In genomic region chr2:11465485-11466306, GRCh38 we compare ENCODE assay signal across 8 cellular contexts. TPM values are rescaled to one million over a fixed set of nuclear protein-coding genes. Genes with fewer than 3 reads are reported as not detected.
DNase-seq lines count a peak whose midpoint lies in the region; ATAC-seq, FAIRE-seq and TF ChIP-seq lines count a peak whose summit lies in the region.

Gene E2F6, minus strand, starts transcription at chr2:11466161. Its CDS starts 282 bp downstream, at chr2:11465879.

- CTCF ChIA-PET in WTC11 (lab: Charles Lee), result interaction anchor here (0.6 to 2.6 kb wide), 12 partner anchors 8 to 1995 kb away, joined by 3 to 13 read pairs (median 4); a partner anchor contains a TSS

- H4K20me1 ChIP-seq in smooth muscle cell (ENCODE audit: low read depth), result peaks cover 47% of the 10 kb centered on the region

- no peak for FAIRE-seq in bronchial epithelial cell (lab: Jason Lieb, UNC)

- H3K36me3 ChIP-seq in ACC112 (ENCODE audit: insufficient read depth, low read length), result peaks cover 6% of the 10 kb centered on the region; the same call in 1 of the 2 replicates
- peaks cover 2% of the 10 kb centered on the region for H3K36me3 ChIP-seq in bronchial epithelial cell (ENCODE audit: control insufficient read depth, insufficient read depth, low read length)
- no peaks in the 10 kb centered on the region for H3K36me3 ChIP-seq in smooth muscle cell (ENCODE audit: low read depth)

- H3K36me3 Mint-ChIP-seq in WTC11, result peaks cover 18% of the 10 kb centered on the region

- H3K27ac Mint-ChIP-seq in WTC11, result no peak within 1 kb of the TSS

- peak within 1 kb of the TSS; percentile 66 for H3K4me3 Mint-ChIP-seq in WTC11

- peak within 1 kb of the TSS; percentile 85 for H3K9ac ChIP-seq in smooth muscle cell (ENCODE audit: low read depth)

- H3K9me3 ChIP-seq in smooth muscle cell (replicated peaks; ENCODE audit: low read depth), result no peaks in the 10 kb centered on the region

- peaks cover 9% of the 10 kb centered on the region for H3K9me3 Mint-ChIP-seq in WTC11

- H3K27me3 ChIP-seq in ACC112 (ENCODE audit: insufficient read depth, low read length) (no peaks in the 10 kb centered on the region), bronchial epithelial cell (ENCODE audit: control insufficient read depth, insufficient read depth, low read length) (no peaks in the 10 kb centered on the region), smooth muscle cell (ENCODE audit: low read depth) (no peaks in the 10 kb centered on the region)

- H3K4me3 ChIP-seq in ACC112 (ENCODE audit: low read depth, low read length) (peak within 1 kb of the TSS; percentile 78), bronchial epithelial cell (ENCODE audit: low read depth, low read length) (peak within 1 kb of the TSS; percentile 77), smooth muscle cell (peak within 1 kb of the TSS; percentile 70)

- peaks cover 55% of the 10 kb centered on the region for H3K79me2 ChIP-seq in ACC112 (ENCODE audit: control insufficient read depth, insufficient read depth, low read length, unreplicated experiment)
- H3K79me2 ChIP-seq in smooth muscle cell (ENCODE audit: low read depth), result peaks cover 49% of the 10 kb centered on the region

- peaks cover 23% of the 10 kb centered on the region for H3K27me3 Mint-ChIP-seq in WTC11 (ENCODE audit: low read depth)

- TF ChIP-seq CTCF in WTC11 (IDR thresholded peaks at IDR 0.05), result no peak
- no peak for TF ChIP-seq CTCF in bronchial epithelial cell (IDR thresholded peaks at IDR 0.05; ENCODE audit: insufficient read depth, low read length, severe bottlenecking)
- no peak for TF ChIP-seq CTCF in smooth muscle cell (IDR thresholded peaks at IDR 0.05; ENCODE audit: borderline replicate concordance, insufficient read depth, poor library complexity, severe bottlenecking)

- peaks cover 29% of the 10 kb centered on the region for H3K4me1 ChIP-seq in ACC112 (ENCODE audit: control insufficient read depth, insufficient read depth, low read length, unreplicated experiment)
- peaks cover 5% of the 10 kb centered on the region for H3K4me1 ChIP-seq in smooth muscle cell (ENCODE audit: low read depth)

- H3K4me1 Mint-ChIP-seq in WTC11, result peaks cover 20% of the 10 kb centered on the region

- ATAC-seq in GM18873 (IDR thresholded peaks at IDR 0.05; ENCODE audit: low FRiP score, unreplicated experiment) (peak; percentile 49), HG03175 (IDR thresholded peaks at IDR 0.05; ENCODE audit: unreplicated experiment) (peak; percentile 71), WTC11 (peak; percentile 90)

- H2AFZ ChIP-seq in ACC112 (ENCODE audit: low read length, unreplicated experiment) (peak within 1 kb of the TSS; percentile 76), smooth muscle cell (ENCODE audit: low read depth) (peak within 1 kb of the TSS; percentile 95)

- peak; percentile 98 for DNase-seq in NCI-H345 (lab: John Stamatoyannopoulos, UW)
- DNase-seq in WTC11 (ENCODE audit: low spot score), result peak; percentile 93
- peak; percentile 62 for DNase-seq in bronchial epithelial cell (ENCODE audit: low read depth)
- DNase-seq in iPS-NIHi7 (ENCODE audit: extremely low spot score), result peak; percentile 97
- peak; percentile 86 for DNase-seq in smooth muscle cell (lab: John Stamatoyannopoulos, UW; ENCODE audit: unreplicated experiment)

- H3K27ac ChIP-seq in ACC112 (ENCODE audit: low read depth, low read length) (peak within 1 kb of the TSS; percentile 79), smooth muscle cell (ENCODE audit: low read depth) (peak within 1 kb of the TSS; percentile 96)

- peak within 1 kb of the TSS; percentile 100 for H3K4me2 ChIP-seq in smooth muscle cell

- 4% methylated on average over 41 of the region's 86 CpGs for WGBS in smooth muscle cell (ENCODE audit: low lambda C conversion rate)

- POLR2A ChIA-PET in WTC11 (lab: Charles Lee), result no interaction called here

- no peaks in the 10 kb centered on the region for H3F3A ChIP-seq in smooth muscle cell (ENCODE audit: low read depth)

TF ChIP-seq in WTC11, 78 proteins besides CTCF, POLR2A, EP300 and RAD21 (continues in another document):
- TF ChIP-seq SMAD4 (CRISPR knock-in tag; IDR thresholded peaks at IDR 0.05) (peak; percentile 85), FOXP1 (CRISPR knock-in tag; IDR thresholded peaks at IDR 0.05; ENCODE audit: borderline replicate concordance) (peak; percentile 100), FOXK1 (CRISPR knock-in tag; IDR thresholded peaks at IDR 0.05) (peak; percentile 89), PREB (CRISPR knock-in tag; IDR thresholded peaks at IDR 0.05; ENCODE audit: borderline replicate concordance) (peak; percentile 89), GRHL2 (CRISPR knock-in tag; IDR thresholded peaks at IDR 0.05; ENCODE audit: insufficient replicate concordance, severe bottlenecking) (no peak), ATF6 (CRISPR knock-in tag; IDR thresholded peaks at IDR 0.05) (peak; percentile 79), ZNF317 (CRISPR knock-in tag; IDR thresholded peaks at IDR 0.05; ENCODE audit: borderline replicate concordance, low read depth) (peak; percentile 71), CREB1 (CRISPR knock-in tag; IDR thresholded peaks at IDR 0.05) (peak; percentile 94), GABPB1 (CRISPR knock-in tag; IDR thresholded peaks at IDR 0.05) (peak; percentile 64), ZNF263 (CRISPR knock-in tag; IDR thresholded peaks at IDR 0.05; ENCODE audit: low read depth) (peak; percentile 76; the same call in 1 of the 2 replicates), ZNF232 (CRISPR knock-in tag; IDR thresholded peaks at IDR 0.05) (peak; percentile 98), USF2 (CRISPR knock-in tag; IDR thresholded peaks at IDR 0.05) (peak; percentile 81), AR (CRISPR knock-in tag; IDR thresholded peaks at IDR 0.05) (no peak), ELF4 (CRISPR knock-in tag; IDR thresholded peaks at IDR 0.05; ENCODE audit: low read depth) (peak; percentile 94; the same call in 1 of the 2 replicates), ZNF219 (CRISPR knock-in tag; IDR thresholded peaks at IDR 0.05; ENCODE audit: borderline replicate concordance) (peak; percentile 94; the same call in 1 of the 2 replicates), EMX1 (CRISPR knock-in tag; IDR thresholded peaks at IDR 0.05) (no peak)

RNA-seq across cellular contexts. Expression of gene E2F6, which starts in this region (rescaled TPM):
- 14.2 to 16.0 TPM (median 14.4 TPM) in 3 replicates for total RNA-seq in WTC11 (2021)
- 9.1 and 12.1 TPM in 2 replicates for total RNA-seq in bronchial epithelial cell
- 18.0 and 18.3 TPM in 2 replicates for total RNA-seq in smooth muscle cell
- 17.5 and 23.0 TPM in 2 replicates for polyA plus RNA-seq in smooth muscle cell

Comparison
In these comparisons a context has a peak if more than half of its experiments do, and no peak if none do; other contexts are left out.
1. Peak in every context shown above with its lines: DNase-seq, ATAC-seq, H3K4me3 ChIP-seq and H3K27ac ChIP-seq.